ENCODE assay signal across 1 cellular context in the genomic region with DNA sequence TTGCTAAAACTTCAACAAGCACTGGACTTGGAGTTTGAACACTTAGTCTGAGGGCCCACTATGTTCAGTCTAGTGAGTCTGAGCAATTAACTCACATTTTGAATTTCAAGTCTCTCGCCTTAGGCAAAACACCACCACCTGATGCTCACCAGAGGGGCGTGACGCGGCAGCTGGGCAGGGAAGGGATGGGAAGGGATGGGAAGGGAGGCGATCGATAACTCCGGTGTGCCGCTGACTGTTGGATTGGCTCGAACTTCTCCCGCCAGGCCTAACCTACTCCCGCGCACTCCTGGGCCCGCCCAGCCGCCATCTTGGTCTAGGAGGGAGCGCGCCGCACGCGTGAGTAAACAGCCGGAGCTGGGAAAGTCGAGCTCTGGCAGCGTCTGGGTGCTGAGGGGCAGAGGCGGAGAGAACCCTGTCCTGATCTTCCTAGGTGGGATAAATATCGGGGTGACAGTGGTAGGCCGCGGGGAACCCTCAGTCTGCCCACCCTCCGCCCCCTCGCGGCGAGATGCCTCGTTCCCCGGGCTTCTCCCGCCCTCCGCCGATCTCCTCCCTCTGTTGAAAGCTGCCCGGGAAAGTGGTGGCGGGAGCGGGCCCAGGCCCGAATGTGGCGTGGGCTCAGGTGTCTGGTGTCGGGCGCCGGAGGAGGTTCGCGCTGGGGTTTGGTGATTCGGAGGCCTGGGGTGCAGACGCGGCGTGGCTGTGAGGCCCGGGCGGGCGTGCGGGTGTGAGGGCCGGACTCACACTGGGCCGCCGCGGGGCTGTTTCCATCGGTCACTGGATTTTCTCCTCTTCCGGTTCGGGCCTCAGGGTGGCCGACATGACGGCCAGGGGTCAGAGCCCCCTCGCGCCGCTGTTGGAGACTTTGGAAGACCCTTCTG.
TF ChIP-seq lines count a peak whose summit lies in the region.

A gene with protein sequence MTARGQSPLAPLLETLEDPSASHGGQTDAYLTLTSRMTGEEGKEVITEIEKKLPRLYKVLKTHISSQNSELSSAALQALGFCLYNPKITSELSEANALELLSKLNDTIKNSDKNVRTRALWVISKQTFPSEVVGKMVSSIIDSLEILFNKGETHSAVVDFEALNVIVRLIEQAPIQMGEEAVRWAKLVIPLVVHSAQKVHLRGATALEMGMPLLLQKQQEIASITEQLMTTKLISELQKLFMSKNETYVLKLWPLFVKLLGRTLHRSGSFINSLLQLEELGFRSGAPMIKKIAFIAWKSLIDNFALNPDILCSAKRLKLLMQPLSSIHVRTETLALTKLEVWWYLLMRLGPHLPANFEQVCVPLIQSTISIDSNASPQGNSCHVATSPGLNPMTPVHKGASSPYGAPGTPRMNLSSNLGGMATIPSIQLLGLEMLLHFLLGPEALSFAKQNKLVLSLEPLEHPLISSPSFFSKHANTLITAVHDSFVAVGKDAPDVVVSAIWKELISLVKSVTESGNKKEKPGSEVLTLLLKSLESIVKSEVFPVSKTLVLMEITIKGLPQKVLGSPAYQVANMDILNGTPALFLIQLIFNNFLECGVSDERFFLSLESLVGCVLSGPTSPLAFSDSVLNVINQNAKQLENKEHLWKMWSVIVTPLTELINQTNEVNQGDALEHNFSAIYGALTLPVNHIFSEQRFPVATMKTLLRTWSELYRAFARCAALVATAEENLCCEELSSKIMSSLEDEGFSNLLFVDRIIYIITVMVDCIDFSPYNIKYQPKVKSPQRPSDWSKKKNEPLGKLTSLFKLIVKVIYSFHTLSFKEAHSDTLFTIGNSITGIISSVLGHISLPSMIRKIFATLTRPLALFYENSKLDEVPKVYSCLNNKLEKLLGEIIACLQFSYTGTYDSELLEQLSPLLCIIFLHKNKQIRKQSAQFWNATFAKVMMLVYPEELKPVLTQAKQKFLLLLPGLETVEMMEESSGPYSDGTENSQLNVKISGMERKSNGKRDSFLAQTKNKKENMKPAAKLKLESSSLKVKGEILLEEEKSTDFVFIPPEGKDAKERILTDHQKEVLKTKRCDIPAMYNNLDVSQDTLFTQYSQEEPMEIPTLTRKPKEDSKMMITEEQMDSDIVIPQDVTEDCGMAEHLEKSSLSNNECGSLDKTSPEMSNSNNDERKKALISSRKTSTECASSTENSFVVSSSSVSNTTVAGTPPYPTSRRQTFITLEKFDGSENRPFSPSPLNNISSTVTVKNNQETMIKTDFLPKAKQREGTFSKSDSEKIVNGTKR (N-terminal part only) (plus strand): TSS at position 302 of the 884 bp plus-strand sequence. CDS start 522 bp downstream, at position 824.

TF ChIP-seq in HepG2, 621 proteins besides CTCF, POLR2A, EP300 and RAD21 (continued from another document and continues in another):
- no peak for TF ChIP-seq NFIB (CRISPR knock-in tag; IDR thresholded peaks at IDR 0.05; ENCODE audit: borderline replicate concordance)
- TF ChIP-seq ZNF143 (CRISPR knock-in tag; IDR thresholded peaks at IDR 0.05) = peak; percentile 64
- peak; percentile 98 for TF ChIP-seq ZSCAN25 (CRISPR knock-in tag; IDR thresholded peaks at IDR 0.05)
- peak; percentile 90; the same call in 1 of the 2 replicates for TF ChIP-seq RFXAP (CRISPR knock-in tag; IDR thresholded peaks at IDR 0.05; ENCODE audit: borderline replicate concordance)
- no peak for TF ChIP-seq ZNF34 (CRISPR knock-in tag; IDR thresholded peaks at IDR 0.05; ENCODE audit: borderline replicate concordance)
- no peak for TF ChIP-seq FIP1L1 (IDR thresholded peaks at IDR 0.05; ENCODE audit: borderline replicate concordance, insufficient read depth, low read depth, low read length)
- TF ChIP-seq ZFP82 (CRISPR knock-in tag; IDR thresholded peaks at IDR 0.05; ENCODE audit: borderline replicate concordance) = peak; percentile 79
- no peak for TF ChIP-seq ZNF20 (CRISPR knock-in tag; IDR thresholded peaks at IDR 0.05)
- TF ChIP-seq ZNF672 (CRISPR knock-in tag; IDR thresholded peaks at IDR 0.05) = peak; percentile 56; the same call in 1 of the 2 replicates
- no peak for TF ChIP-seq MAFG (CRISPR knock-in tag; IDR thresholded peaks at IDR 0.05)
- TF ChIP-seq RFXANK (CRISPR knock-in tag; IDR thresholded peaks at IDR 0.05) = peak; percentile 67; the same call in 1 of the 2 replicates
- TF ChIP-seq, protein P1, sequence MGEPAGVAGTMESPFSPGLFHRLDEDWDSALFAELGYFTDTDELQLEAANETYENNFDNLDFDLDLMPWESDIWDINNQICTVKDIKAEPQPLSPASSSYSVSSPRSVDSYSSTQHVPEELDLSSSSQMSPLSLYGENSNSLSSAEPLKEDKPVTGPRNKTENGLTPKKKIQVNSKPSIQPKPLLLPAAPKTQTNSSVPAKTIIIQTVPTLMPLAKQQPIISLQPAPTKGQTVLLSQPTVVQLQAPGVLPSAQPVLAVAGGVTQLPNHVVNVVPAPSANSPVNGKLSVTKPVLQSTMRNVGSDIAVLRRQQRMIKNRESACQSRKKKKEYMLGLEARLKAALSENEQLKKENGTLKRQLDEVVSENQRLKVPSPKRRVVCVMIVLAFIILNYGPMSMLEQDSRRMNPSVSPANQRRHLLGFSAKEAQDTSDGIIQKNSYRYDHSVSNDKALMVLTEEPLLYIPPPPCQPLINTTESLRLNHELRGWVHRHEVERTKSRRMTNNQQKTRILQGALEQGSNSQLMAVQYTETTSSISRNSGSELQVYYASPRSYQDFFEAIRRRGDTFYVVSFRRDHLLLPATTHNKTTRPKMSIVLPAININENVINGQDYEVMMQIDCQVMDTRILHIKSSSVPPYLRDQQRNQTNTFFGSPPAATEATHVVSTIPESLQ (CRISPR knock-in tag; conservative IDR thresholded peaks at IDR 0.05) = no peak
- TF ChIP-seq, protein P2, sequence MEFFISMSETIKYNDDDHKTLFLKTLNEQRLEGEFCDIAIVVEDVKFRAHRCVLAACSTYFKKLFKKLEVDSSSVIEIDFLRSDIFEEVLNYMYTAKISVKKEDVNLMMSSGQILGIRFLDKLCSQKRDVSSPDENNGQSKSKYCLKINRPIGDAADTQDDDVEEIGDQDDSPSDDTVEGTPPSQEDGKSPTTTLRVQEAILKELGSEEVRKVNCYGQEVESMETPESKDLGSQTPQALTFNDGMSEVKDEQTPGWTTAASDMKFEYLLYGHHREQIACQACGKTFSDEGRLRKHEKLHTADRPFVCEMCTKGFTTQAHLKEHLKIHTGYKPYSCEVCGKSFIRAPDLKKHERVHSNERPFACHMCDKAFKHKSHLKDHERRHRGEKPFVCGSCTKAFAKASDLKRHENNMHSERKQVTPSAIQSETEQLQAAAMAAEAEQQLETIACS (CRISPR knock-in tag; IDR thresholded peaks at IDR 0.05) = peak; percentile 93
- TF ChIP-seq, protein P3, sequence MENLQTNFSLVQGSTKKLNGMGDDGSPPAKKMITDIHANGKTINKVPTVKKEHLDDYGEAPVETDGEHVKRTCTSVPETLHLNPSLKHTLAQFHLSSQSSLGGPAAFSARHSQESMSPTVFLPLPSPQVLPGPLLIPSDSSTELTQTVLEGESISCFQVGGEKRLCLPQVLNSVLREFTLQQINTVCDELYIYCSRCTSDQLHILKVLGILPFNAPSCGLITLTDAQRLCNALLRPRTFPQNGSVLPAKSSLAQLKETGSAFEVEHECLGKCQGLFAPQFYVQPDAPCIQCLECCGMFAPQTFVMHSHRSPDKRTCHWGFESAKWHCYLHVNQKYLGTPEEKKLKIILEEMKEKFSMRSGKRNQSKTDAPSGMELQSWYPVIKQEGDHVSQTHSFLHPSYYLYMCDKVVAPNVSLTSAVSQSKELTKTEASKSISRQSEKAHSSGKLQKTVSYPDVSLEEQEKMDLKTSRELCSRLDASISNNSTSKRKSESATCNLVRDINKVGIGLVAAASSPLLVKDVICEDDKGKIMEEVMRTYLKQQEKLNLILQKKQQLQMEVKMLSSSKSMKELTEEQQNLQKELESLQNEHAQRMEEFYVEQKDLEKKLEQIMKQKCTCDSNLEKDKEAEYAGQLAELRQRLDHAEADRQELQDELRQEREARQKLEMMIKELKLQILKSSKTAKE (CRISPR knock-in tag; IDR thresholded peaks at IDR 0.05; ENCODE audit: borderline replicate concordance) = no peak
- peak; percentile 91 for TF ChIP-seq ZNF879 (CRISPR knock-in tag; IDR thresholded peaks at IDR 0.05)
- peak; percentile 92 for TF ChIP-seq ZBTB20 (CRISPR knock-in tag; IDR thresholded peaks at IDR 0.05; ENCODE audit: borderline replicate concordance, low read depth)
- TF ChIP-seq IKZF4 (CRISPR knock-in tag; IDR thresholded peaks at IDR 0.05; ENCODE audit: borderline replicate concordance, low read depth, not compliant biosample characterization) = peak; percentile 32
- TF ChIP-seq ZNF510 (CRISPR knock-in tag; IDR thresholded peaks at IDR 0.05; ENCODE audit: low read depth) = peak; percentile 94
- 0 out of 2 replicates have a peak, but pooled peaks have one; percentile 58 for TF ChIP-seq ZNF792 (CRISPR knock-in tag; IDR thresholded peaks at IDR 0.05)
- no peak for TF ChIP-seq PPARG (CRISPR knock-in tag; conservative IDR thresholded peaks at IDR 0.05)
- TF ChIP-seq SYNCRIP (IDR thresholded peaks at IDR 0.05; ENCODE audit: insufficient read depth, low read depth, low read length) = no peak
- TF ChIP-seq SMYD3 (CRISPR knock-in tag; IDR thresholded peaks at IDR 0.05) = peak; percentile 71; the same call in 1 of the 2 replicates
- TF ChIP-seq HOXA7 (CRISPR knock-in tag; IDR thresholded peaks at IDR 0.05) = no peak
- TF ChIP-seq, protein P4, sequence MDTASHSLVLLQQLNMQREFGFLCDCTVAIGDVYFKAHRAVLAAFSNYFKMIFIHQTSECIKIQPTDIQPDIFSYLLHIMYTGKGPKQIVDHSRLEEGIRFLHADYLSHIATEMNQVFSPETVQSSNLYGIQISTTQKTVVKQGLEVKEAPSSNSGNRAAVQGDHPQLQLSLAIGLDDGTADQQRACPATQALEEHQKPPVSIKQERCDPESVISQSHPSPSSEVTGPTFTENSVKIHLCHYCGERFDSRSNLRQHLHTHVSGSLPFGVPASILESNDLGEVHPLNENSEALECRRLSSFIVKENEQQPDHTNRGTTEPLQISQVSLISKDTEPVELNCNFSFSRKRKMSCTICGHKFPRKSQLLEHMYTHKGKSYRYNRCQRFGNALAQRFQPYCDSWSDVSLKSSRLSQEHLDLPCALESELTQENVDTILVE (CRISPR knock-in tag; IDR thresholded peaks at IDR 0.05) = peak; percentile 96
- no peak for TF ChIP-seq STAT5B (CRISPR knock-in tag; IDR thresholded peaks at IDR 0.05)
- TF ChIP-seq AGO2 (optimal IDR thresholded peaks at IDR 0.05; ENCODE audit: low read depth, low read length) = peak; percentile 98
- 0 out of 2 replicates have a peak, but pooled peaks have one; percentile 70 for TF ChIP-seq ZNF850 (CRISPR knock-in tag; conservative IDR thresholded peaks at IDR 0.05)
- peak; percentile 48 for TF ChIP-seq RXRA (CRISPR knock-in tag; IDR thresholded peaks at IDR 0.05)
- TF ChIP-seq, protein P5, sequence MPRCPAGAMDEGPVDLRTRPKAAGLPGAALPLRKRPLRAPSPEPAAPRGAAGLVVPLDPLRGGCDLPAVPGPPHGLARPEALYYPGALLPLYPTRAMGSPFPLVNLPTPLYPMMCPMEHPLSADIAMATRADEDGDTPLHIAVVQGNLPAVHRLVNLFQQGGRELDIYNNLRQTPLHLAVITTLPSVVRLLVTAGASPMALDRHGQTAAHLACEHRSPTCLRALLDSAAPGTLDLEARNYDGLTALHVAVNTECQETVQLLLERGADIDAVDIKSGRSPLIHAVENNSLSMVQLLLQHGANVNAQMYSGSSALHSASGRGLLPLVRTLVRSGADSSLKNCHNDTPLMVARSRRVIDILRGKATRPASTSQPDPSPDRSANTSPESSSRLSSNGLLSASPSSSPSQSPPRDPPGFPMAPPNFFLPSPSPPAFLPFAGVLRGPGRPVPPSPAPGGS (CRISPR knock-in tag; IDR thresholded peaks at IDR 0.05) = peak; percentile 89; the same call in 1 of the 2 replicates
- TF ChIP-seq, protein P6, sequence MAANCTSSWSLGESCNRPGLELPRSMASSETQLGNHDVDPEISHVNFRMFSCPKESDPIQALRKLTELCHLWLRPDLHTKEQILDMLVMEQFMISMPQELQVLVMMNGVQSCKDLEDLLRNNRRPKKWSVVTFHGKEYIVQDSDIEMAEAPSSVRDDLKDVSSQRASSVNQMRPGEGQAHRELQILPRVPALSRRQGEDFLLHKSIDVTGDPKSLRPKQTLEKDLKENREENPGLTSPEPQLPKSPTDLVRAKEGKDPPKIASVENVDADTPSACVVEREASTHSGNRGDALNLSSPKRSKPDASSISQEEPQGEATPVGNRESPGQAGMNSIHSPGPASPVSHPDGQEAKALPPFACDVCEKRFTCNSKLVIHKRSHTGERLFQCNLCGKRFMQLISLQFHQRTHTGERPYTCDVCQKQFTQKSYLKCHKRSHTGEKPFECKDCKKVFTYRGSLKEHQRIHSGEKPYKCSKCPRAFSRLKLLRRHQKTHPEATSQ (CRISPR knock-in tag; IDR thresholded peaks at IDR 0.05; ENCODE audit: borderline replicate concordance) = peak; percentile 81; the same call in 1 of the 2 replicates
- TF ChIP-seq TGIF2 (CRISPR knock-in tag; IDR thresholded peaks at IDR 0.05) = peak; percentile 88; the same call in 1 of the 2 replicates
- TF ChIP-seq SIN3B (IDR thresholded peaks at IDR 0.05; ENCODE audit: low read length) = peak; percentile 60
- no peak for TF ChIP-seq PLRG1 (conservative IDR thresholded peaks at IDR 0.05)
- TF ChIP-seq PAWR (CRISPR knock-in tag; IDR thresholded peaks at IDR 0.05; ENCODE audit: borderline replicate concordance) = no peak
- TF ChIP-seq FOXA1 (IDR thresholded peaks at IDR 0.05) = no peak
- peak; percentile 97 for TF ChIP-seq FOXA1 (CRISPR knock-in tag; IDR thresholded peaks at IDR 0.05)
- TF ChIP-seq, protein P7, sequence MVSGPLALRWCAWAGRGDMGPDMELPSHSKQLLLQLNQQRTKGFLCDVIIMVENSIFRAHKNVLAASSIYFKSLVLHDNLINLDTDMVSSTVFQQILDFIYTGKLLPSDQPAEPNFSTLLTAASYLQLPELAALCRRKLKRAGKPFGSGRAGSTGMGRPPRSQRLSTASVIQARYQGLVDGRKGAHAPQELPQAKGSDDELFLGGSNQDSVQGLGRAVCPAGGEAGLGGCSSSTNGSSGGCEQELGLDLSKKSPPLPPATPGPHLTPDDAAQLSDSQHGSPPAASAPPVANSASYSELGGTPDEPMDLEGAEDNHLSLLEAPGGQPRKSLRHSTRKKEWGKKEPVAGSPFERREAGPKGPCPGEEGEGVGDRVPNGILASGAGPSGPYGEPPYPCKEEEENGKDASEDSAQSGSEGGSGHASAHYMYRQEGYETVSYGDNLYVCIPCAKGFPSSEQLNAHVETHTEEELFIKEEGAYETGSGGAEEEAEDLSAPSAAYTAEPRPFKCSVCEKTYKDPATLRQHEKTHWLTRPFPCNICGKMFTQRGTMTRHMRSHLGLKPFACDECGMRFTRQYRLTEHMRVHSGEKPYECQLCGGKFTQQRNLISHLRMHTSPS (CRISPR knock-in tag; IDR thresholded peaks at IDR 0.05; ENCODE audit: low read depth) = peak; percentile 19; the same call in 1 of the 2 replicates
- TF ChIP-seq, protein P8, sequence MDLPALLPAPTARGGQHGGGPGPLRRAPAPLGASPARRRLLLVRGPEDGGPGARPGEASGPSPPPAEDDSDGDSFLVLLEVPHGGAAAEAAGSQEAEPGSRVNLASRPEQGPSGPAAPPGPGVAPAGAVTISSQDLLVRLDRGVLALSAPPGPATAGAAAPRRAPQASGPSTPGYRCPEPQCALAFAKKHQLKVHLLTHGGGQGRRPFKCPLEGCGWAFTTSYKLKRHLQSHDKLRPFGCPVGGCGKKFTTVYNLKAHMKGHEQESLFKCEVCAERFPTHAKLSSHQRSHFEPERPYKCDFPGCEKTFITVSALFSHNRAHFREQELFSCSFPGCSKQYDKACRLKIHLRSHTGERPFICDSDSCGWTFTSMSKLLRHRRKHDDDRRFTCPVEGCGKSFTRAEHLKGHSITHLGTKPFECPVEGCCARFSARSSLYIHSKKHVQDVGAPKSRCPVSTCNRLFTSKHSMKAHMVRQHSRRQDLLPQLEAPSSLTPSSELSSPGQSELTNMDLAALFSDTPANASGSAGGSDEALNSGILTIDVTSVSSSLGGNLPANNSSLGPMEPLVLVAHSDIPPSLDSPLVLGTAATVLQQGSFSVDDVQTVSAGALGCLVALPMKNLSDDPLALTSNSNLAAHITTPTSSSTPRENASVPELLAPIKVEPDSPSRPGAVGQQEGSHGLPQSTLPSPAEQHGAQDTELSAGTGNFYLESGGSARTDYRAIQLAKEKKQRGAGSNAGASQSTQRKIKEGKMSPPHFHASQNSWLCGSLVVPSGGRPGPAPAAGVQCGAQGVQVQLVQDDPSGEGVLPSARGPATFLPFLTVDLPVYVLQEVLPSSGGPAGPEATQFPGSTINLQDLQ (CRISPR knock-in tag; IDR thresholded peaks at IDR 0.05) = 0 out of 2 replicates have a peak, but pooled peaks have one; percentile 49
